In genomic region chr2:174336403-174337336, GRCh38 we compare ENCODE assay signal across 7 cellular contexts. TPM values are rescaled to one million over a fixed set of nuclear protein-coding genes. Genes with fewer than 3 reads are reported as not detected.
A peak's percentile ranks its signal among the peaks of the same experiment; 100 is the strongest.
DNase-seq lines count a peak whose midpoint lies in the region; ATAC-seq, FAIRE-seq and TF ChIP-seq lines count a peak whose summit lies in the region.

No MANE protein-coding gene starts in this region.

- TF ChIP-seq CTCF in GM12874 (IDR thresholded peaks at IDR 0.05; ENCODE audit: insufficient read depth, low read depth, low read length) (peak; percentile 19; the same call in 1 of the 2 replicates), HepG2 (CRISPR knock-in tag; IDR thresholded peaks at IDR 0.05) (peak; percentile 47)

- intact Hi-C loops in HepG2 (cut with micrococcal nuclease; ENCODE audit: unreplicated experiment): no loop called here
- intact Hi-C loops in aorta (cut with DNase I): loop anchor here in 1 of 2 donors (10.0 kb wide), 1 partner anchor 1748 kb away; the partner anchor contains the start of gene EVX2

- H3K27ac ChIP-seq in HepG2 (ENCODE audit: extremely low read length, insufficient read depth, low read length): no peak overlapping the region
- no peak overlapping the region for H3K27ac ChIP-seq in aorta (ENCODE audit: low read depth in 1 of 2, low read length in 2 of 2)

- H3K4me3 ChIP-seq in HepG2 (replicated peaks in 1 of 3; ENCODE audit: insufficient read depth in 1 of 3, low read depth in 2 of 3, low read length in 3 of 3) (peak overlapping the region; percentile 31 to 67 (median 43); a peak in 5 of 6 replicates), aorta (ENCODE audit: low read length in 2 of 2) (peak overlapping the region in 1 of 2 donors; percentile 15)

- no peaks in the 10 kb centered on the region for H3K36me3 ChIP-seq in HepG2 (replicated peaks in 1 of 2; ENCODE audit: control insufficient read depth in 1 of 2, insufficient read depth in 2 of 2, low read length in 2 of 2)
- H3K36me3 ChIP-seq in aorta (ENCODE audit: control insufficient read depth in 1 of 2, insufficient read depth in 2 of 2, low read length in 1 of 2): no peaks in the 10 kb centered on the region

- TF ChIP-seq EP300 in HepG2 (IDR thresholded peaks at IDR 0.05; ENCODE audit: low read depth in 2 of 2, low read length in 2 of 2) (no peak), HepG2 (CRISPR knock-in tag; IDR thresholded peaks at IDR 0.05; ENCODE audit: borderline replicate concordance) (no peak)

- TF ChIP-seq POLR2A in HepG2 (IDR thresholded peaks at IDR 0.05; ENCODE audit: insufficient read depth in 1 of 2, low read depth in 2 of 2, low read length in 2 of 2): no peak

- no peak overlapping the region for H3K9ac ChIP-seq in HepG2 (ENCODE audit: insufficient read depth, low read depth, low read length)

- H3K4me1 ChIP-seq in HepG2 (ENCODE audit: insufficient read depth, low read length): peaks cover 58% of the 10 kb centered on the region
- no peaks in the 10 kb centered on the region for H3K4me1 ChIP-seq in aorta (ENCODE audit: control insufficient read depth in 1 of 2, insufficient read depth in 2 of 2, low read length in 2 of 2)

- no peak overlapping the region for H2AFZ ChIP-seq in HepG2 (ENCODE audit: low read length)

- POLR2A ChIA-PET in HepG2 (lab: Yijun Ruan, JAX): interaction anchor here (1.0 kb wide), 1 partner anchor 88 kb away, joined by 3 read pairs; the partner anchor contains the start of gene OLA1

- peaks cover 3% of the 10 kb centered on the region; the same call in 1 of the 2 replicates for H4K20me1 ChIP-seq in HepG2 (ENCODE audit: insufficient read depth, low read length)

- peak; percentile 54 for ATAC-seq in HG02798 (IDR thresholded peaks at IDR 0.05; ENCODE audit: poor library complexity, unreplicated experiment)
- ATAC-seq in HepG2: peak; percentile 68
- peak; percentile 21 for ATAC-seq in aorta (ENCODE audit: low FRiP score)

- in situ Hi-C loops in HepG2 (cut with HindIII; ENCODE audit: extremely low pct_ligation_motif_present, low pct_unique_long_range_greater_than_20kb): no loop called here

- no peaks in the 10 kb centered on the region for H3K79me2 ChIP-seq in HepG2 (ENCODE audit: insufficient read depth, low read length)

- H3K27me3 ChIP-seq in HepG2 (ENCODE audit: control insufficient read depth in 1 of 2, insufficient read depth in 2 of 2, low read length in 2 of 2) (peaks cover 22 to 88% of the 10 kb centered on the region in 2 experiments), aorta (ENCODE audit: control insufficient read depth in 1 of 2, insufficient read depth in 2 of 2, low read length in 1 of 2) (peaks cover 0 to 3% of the 10 kb centered on the region in 2 donors)

- no TSS peak for BruUV-seq in HepG2 (replicated peaks; lab: Mats Ljungman, UMichigan)

- H3K9me3 ChIP-seq in HepG2 (ENCODE audit: low read length) (no peaks in the 10 kb centered on the region), aorta (ENCODE audit: control insufficient read depth, low read length) (no peaks in the 10 kb centered on the region)

- peak; percentile 38 to 47 for DNase-seq in NOMO-1 (lab: John Stamatoyannopoulos, UW; ENCODE audit: unreplicated experiment in 2 of 2)
- peak; percentile 56 for DNase-seq in astrocyte of the hippocampus (ENCODE audit: low read depth, low spot score)
- DNase-seq in HepG2 (ENCODE audit: low spot score): peak; percentile 38
- DNase-seq in aorta: peak; percentile 51 to 71
- DNase-seq in AML-193 (lab: John Stamatoyannopoulos, UW): no peak

- no peak for FAIRE-seq in HepG2 (lab: Jason Lieb, UNC)

- TF ChIP-seq RAD21 in HepG2 (CRISPR knock-in tag; IDR thresholded peaks at IDR 0.05): peak; percentile 59

- CTCF ChIA-PET in HepG2 (lab: Yijun Ruan, JAX; ENCODE audit: low intra/inter-chr PET ratio, low total read pairs): interaction anchor here (0.9 kb wide), 1 partner anchor 179 kb away, joined by 3 read pairs; no protein-coding TSS in a partner anchor

- H3K4me2 ChIP-seq in HepG2 (ENCODE audit: low read depth, low read length): peak overlapping the region; percentile 83

- 69% methylated on average over 107 of the region's 113 CpGs for WGBS in HepG2 (ENCODE audit: low lambda C conversion rate)
- WGBS in aorta, 2 donors: 2 to 3% methylated on average over 108 to 113 of the region's 113 CpGs

TF ChIP-seq in HepG2, 621 proteins besides CTCF, POLR2A, EP300 and RAD21 (continues in another document):
- TF ChIP-seq ZNF772 (CRISPR knock-in tag; IDR thresholded peaks at IDR 0.05) (peak; percentile 84; the same call in 1 of the 2 replicates), ZNF512B (CRISPR knock-in tag; IDR thresholded peaks at IDR 0.05; ENCODE audit: borderline replicate concordance) (no peak), MIXL1 (CRISPR knock-in tag; IDR thresholded peaks at IDR 0.05) (no peak)

RNA-seq across cellular contexts. Expression of gene SP9, which starts 1.9 kb away (rescaled TPM):
- not detected in 2 replicates for total RNA-seq in HepG2 (2016; rRNA removed; fragmentation: Illumina TruSeq; extraction: Trizol)
- total RNA-seq in HepG2 (2016; cell fraction: cytosol; rRNA removed; fragmentation: Illumina TruSeq; extraction: Trizol; ENCODE audit: low read depth): not detected in 2 replicates
- total RNA-seq in HepG2 (2016; cell fraction: insoluble cytoplasmic fraction; rRNA removed; fragmentation: Illumina TruSeq; extraction: Trizol): not detected in 2 replicates
- total RNA-seq in HepG2 (2016; cell fraction: membrane; rRNA removed; fragmentation: Illumina TruSeq; extraction: Trizol): not detected in 2 replicates
- total RNA-seq in HepG2 (2016; cell fraction: nucleus; rRNA removed; fragmentation: Illumina TruSeq; extraction: Trizol): not detected in 2 replicates
- not detected in 2 replicates for polyA plus RNA-seq in HepG2 (2011; rRNA removed)
- polyA plus RNA-seq in HepG2 (2011; cell fraction: cytosol; rRNA removed): not detected in 2 replicates
- polyA plus RNA-seq in HepG2 (2011; cell fraction: nucleus; rRNA removed): not detected in 2 replicates
- polyA plus RNA-seq in HepG2 (2012): 0.07 TPM in 1 of 2 replicates, not detected in the other
- not detected in 2 replicates for polyA plus RNA-seq in HepG2 (2016; cell fraction: cytosol; fragmentation: Illumina TruSeq; extraction: Trizol; ENCODE audit: low read depth)
- polyA plus RNA-seq in HepG2 (2016; cell fraction: insoluble cytoplasmic fraction; fragmentation: Illumina TruSeq; extraction: Trizol; ENCODE audit: low read depth): not detected in 2 replicates
- polyA plus RNA-seq in HepG2 (2016; cell fraction: membrane; fragmentation: Illumina TruSeq; extraction: Trizol; ENCODE audit: low read depth): not detected in 2 replicates
- not detected in 2 replicates for polyA plus RNA-seq in HepG2 (2016; cell fraction: nucleus; fragmentation: Illumina TruSeq; extraction: Trizol; ENCODE audit: insufficient read depth, low read depth)
- polyA minus RNA-seq in HepG2 (2011; rRNA and poly(A)+ RNA removed; ENCODE audit: low replicate concordance): not detected in 2 replicates
- not detected in 2 replicates for polyA minus RNA-seq in HepG2 (2011; cell fraction: cytosol; rRNA and poly(A)+ RNA removed)
- polyA minus RNA-seq in HepG2 (2011; cell fraction: nucleus; rRNA and poly(A)+ RNA removed): not detected in 2 replicates
- total RNA-seq in aorta: not detected
- polyA plus RNA-seq in aorta: under 1 TPM in 1 of 2 donors, not detected in 1; 0.23 TPM

RNA-seq across cellular contexts. Expression of gene SCRN3, which starts 58.9 kb away (rescaled TPM):
- total RNA-seq in HepG2 (2016; rRNA removed; fragmentation: Illumina TruSeq; extraction: Trizol) (11.3 and 16.8 TPM in 2 replicates), aorta (10 to 100 TPM; 13.9 to 22.6 TPM)
- total RNA-seq in HepG2 (2016; cell fraction: cytosol; rRNA removed; fragmentation: Illumina TruSeq; extraction: Trizol; ENCODE audit: low read depth): 2.9 and 3.7 TPM in 2 replicates
- 11.1 and 20.2 TPM in 2 replicates for total RNA-seq in HepG2 (2016; cell fraction: insoluble cytoplasmic fraction; rRNA removed; fragmentation: Illumina TruSeq; extraction: Trizol)
- 8.6 and 8.8 TPM in 2 replicates for total RNA-seq in HepG2 (2016; cell fraction: membrane; rRNA removed; fragmentation: Illumina TruSeq; extraction: Trizol)
- 8.6 and 8.8 TPM in 2 replicates for total RNA-seq in HepG2 (2016; cell fraction: nucleus; rRNA removed; fragmentation: Illumina TruSeq; extraction: Trizol)
- polyA plus RNA-seq in HepG2 (2011; rRNA removed) (5.5 and 6.6 TPM in 2 replicates), aorta (10 to 100 TPM; 12.7 to 19.3 TPM)
- polyA plus RNA-seq in HepG2 (2011; cell fraction: cytosol; rRNA removed): 4.3 and 5.4 TPM in 2 replicates
- polyA plus RNA-seq in HepG2 (2011; cell fraction: nucleus; rRNA removed): 3.7 and 5.9 TPM in 2 replicates
- polyA plus RNA-seq in HepG2 (2012): 8.0 and 12.9 TPM in 2 replicates
- 2.4 and 3.1 TPM in 2 replicates for polyA plus RNA-seq in HepG2 (2016; cell fraction: cytosol; fragmentation: Illumina TruSeq; extraction: Trizol; ENCODE audit: low read depth)
- 14.3 and 17.8 TPM in 2 replicates for polyA plus RNA-seq in HepG2 (2016; cell fraction: insoluble cytoplasmic fraction; fragmentation: Illumina TruSeq; extraction: Trizol; ENCODE audit: low read depth)
- 4.2 and 5.8 TPM in 2 replicates for polyA plus RNA-seq in HepG2 (2016; cell fraction: membrane; fragmentation: Illumina TruSeq; extraction: Trizol; ENCODE audit: low read depth)
- polyA plus RNA-seq in HepG2 (2016; cell fraction: nucleus; fragmentation: Illumina TruSeq; extraction: Trizol; ENCODE audit: insufficient read depth, low read depth): 9.7 and 10.3 TPM in 2 replicates
- 3.5 and 3.7 TPM in 2 replicates for polyA minus RNA-seq in HepG2 (2011; rRNA and poly(A)+ RNA removed; ENCODE audit: low replicate concordance)
- polyA minus RNA-seq in HepG2 (2011; cell fraction: cytosol; rRNA and poly(A)+ RNA removed): 4.6 and 6.5 TPM in 2 replicates
- polyA minus RNA-seq in HepG2 (2011; cell fraction: nucleus; rRNA and poly(A)+ RNA removed): 14.2 and 17.8 TPM in 2 replicates

Comparison
In these comparisons a context has a peak if more than half of its experiments do, and no peak if none do; other contexts are left out.
1. DNase-seq: peak in NOMO-1 (2 of 2), astrocyte of the hippocampus (single experiment), HepG2 (single experiment) and aorta (2 of 2); none in AML-193 (0 of 2).
2. Peak in every context shown above with its lines, with median percentiles within 50 percentile points of each other: ATAC-seq.